In genomic region chr3:130547680-130548065, GRCh38 we compare ENCODE assay signal across 1 cellular context. TPM values are rescaled to one million over a fixed set of nuclear protein-coding genes. Genes with fewer than 3 reads are reported as not detected.
"Had no signal": no experiment of that assay in that cellular context is flagged by ENCODE, and none has a peak within 500 bp of the region (broad histone marks: within the 10 kb centered on the region; RNA-seq: fewer than 3 reads in every experiment).

No MANE protein-coding gene starts in this region.

RNA-seq across cellular contexts. Expression of gene COL6A6, which starts 30.7 kb away (rescaled TPM):
- polyA plus RNA-seq: SK-N-SH had no signal
